Comparison of ENCODE assay signal across 39 cellular contexts in the genomic region with DNA sequence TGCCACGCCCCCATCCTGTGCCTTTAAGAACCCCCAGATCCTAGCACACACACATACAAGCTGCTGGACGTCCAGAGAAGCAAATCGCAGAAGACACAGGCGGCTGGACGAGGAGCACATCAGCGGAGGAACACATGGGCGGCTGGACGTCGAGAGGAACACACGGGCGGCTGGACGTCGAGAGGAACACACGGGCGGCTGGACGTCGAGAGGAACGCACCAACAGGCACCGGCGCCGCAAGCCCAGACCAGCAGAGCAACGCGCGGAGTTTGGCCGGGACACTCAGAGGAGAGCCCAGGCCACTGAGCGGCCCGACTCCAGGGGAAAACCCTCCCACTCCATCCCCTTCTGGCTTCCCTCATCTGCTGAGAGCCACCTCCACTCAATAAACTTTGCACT. TPM values are rescaled to one million over a fixed set of nuclear protein-coding genes. Genes with fewer than 3 reads are reported as not detected.
"Had no signal": no experiment of that assay in that cellular context is flagged by ENCODE, and none has a peak within 500 bp of the region (broad histone marks: within the 10 kb centered on the region; RNA-seq: fewer than 3 reads in every experiment).

No MANE protein-coding gene starts in this region.

- H3K9me3 ChIP-seq: MG63 had no signal

- H3K36me3 ChIP-seq: MG63 had no signal

- H3K27ac ChIP-seq: KMS-11 had no signal

- H3K9ac ChIP-seq: KMS-11 had no signal

- H3K4me2 ChIP-seq: KMS-11 had no signal

- H3K4me3 ChIP-seq: MG63 had no signal

- DNase-seq: Karpas-422, Kasumi-1, MG63, MM.1S, MV-4-11, NCI-H1048, NCI-H1092, NCI-H1092 treated with DMSO at 0.1 percent for 48 hours, NCI-H1105, NCI-H1105 treated with DMSO at 0.1 percent for 48 hours, NCI-H1417, NCI-H1417 treated with DMSO at 0.1 percent for 48 hours, NCI-H1436, NCI-H1436 treated with DMSO at 0.1 percent for 48 hours, NCI-H146, NCI-H1694, NCI-H1694 treated with DMSO at 0.1 percent for 48 hours, NCI-H187, NCI-H187 treated with DMSO at 0.1 percent for 48 hours, NCI-H1930, NCI-H2029, NCI-H2029 treated with DMSO at 0.1 percent for 48 hours, NCI-H2081, NCI-H2081 treated with DMSO at 0.1 percent for 48 hours, NCI-H2107, NCI-H2171, NCI-H2171 treated with DMSO at 0.1 percent for 48 hours, NCI-H2227 treated with DMSO at 0.1 percent for 48 hours, NCI-H226, NCI-H345, NCI-H446, NCI-H446 treated with DMSO at 0.1 percent for 48 hours, NCI-H510A, NCI-H510A treated with DMSO at 0.1 percent for 48 hours had no signal

- H3K27me3 ChIP-seq: MG63 had no signal

RNA-seq across cellular contexts. Expression of a gene that starts 17.2 kb away (rescaled TPM):
- total RNA-seq: LHCN-M2, M059J, MCF 10A, NCI-H460 had no signal
